In the genomic region with DNA sequence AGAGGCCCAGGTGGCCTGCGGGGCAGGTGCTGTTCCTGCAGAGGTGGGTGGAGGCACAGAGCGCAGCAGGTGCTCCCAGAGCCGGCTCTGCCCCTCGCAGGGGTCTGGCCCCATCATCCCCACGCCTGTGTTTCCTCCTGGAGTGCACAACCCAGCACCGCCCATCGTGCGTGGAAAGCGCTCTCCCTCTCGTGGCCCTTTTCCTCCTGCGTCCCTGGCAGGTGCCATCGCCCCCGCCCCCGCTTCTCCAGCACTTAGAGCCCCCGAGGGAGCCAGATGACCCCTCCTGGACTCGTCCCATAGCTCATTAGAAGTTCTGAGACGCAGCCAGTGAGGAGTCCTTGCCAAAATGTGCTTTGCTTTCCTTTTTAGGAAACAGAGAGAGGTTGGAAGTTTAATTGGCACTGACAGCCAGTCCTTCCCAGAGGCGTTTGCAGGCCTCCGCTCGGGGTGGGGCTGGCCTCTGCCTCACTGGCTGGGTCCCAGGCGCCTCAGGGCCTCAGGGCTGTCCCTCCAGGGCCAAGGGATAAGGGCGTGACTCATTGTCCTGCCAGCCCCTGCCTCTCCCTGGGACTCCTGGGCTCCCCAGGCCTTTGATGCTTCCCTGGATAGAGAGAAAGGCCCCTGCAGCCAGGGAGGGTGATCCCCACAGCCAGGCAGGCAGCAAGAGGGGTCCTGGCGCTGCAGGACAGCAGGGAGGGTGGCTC, we compare ENCODE assay signal across 10 cellular contexts. TPM values are rescaled to one million over a fixed set of nuclear protein-coding genes. Genes with fewer than 3 reads are reported as not detected.
DNase-seq lines count a peak whose midpoint lies in the region; ATAC-seq lines count a peak whose summit lies in the region.
"Had no signal": no experiment of that assay in that cellular context is flagged by ENCODE, and none has a peak within 500 bp of the region (broad histone marks: within the 10 kb centered on the region; RNA-seq: fewer than 3 reads in every experiment).

No MANE protein-coding gene starts in this region.

- DNase-seq in NCI-H2107 (lab: John Stamatoyannopoulos, UW) (peak; percentile 8), NCI-H2107 treated with DMSO at 0.1 percent for 48 hours (lab: John Stamatoyannopoulos, UW; ENCODE audit: unreplicated experiment) (no peak), fibroblast of gingiva (ENCODE audit: low read depth) (peak; percentile 89), aorta (peak; percentile 93 to 96), NCI-H748 treated with DMSO at 0.1 percent for 48 hours (lab: John Stamatoyannopoulos, UW) (no peak)
- no peak for DNase-seq in activated CD4-positive, CD25-positive, alpha-beta regulatory T cell treated with anti-CD3 and anti-CD28 coated beads, Interleukin-2, amount 50 U/mL, for 72 hours

- H3K27me3 ChIP-seq in mucosa of rectum (ENCODE audit: control insufficient read depth in 2 of 2, insufficient read depth in 2 of 2, low read length in 2 of 2), result no peaks in the 10 kb centered on the region
- H3K27me3 ChIP-seq in aorta (ENCODE audit: control insufficient read depth in 1 of 2, insufficient read depth in 2 of 2, low read length in 1 of 2), result no peaks in the 10 kb centered on the region

- H3K9ac ChIP-seq in mucosa of rectum (ENCODE audit: low read depth in 1 of 2, low read length in 2 of 2), result no peak overlapping the region

- H3K9me3 ChIP-seq in mucosa of rectum (ENCODE audit: control insufficient read depth in 2 of 2, low read length in 2 of 2) (no peaks in the 10 kb centered on the region), aorta (ENCODE audit: control insufficient read depth, low read length) (no peaks in the 10 kb centered on the region)
- H3K9me3 ChIP-seq: A549 had no signal

- peaks cover 3 to 14% of the 10 kb centered on the region in 2 donors for H3K4me1 ChIP-seq in mucosa of rectum (ENCODE audit: control insufficient read depth in 2 of 2, insufficient read depth in 2 of 2, low read length in 2 of 2)
- H3K4me1 ChIP-seq in aorta (ENCODE audit: control insufficient read depth in 1 of 2, insufficient read depth in 2 of 2, low read length in 2 of 2), result no peaks in the 10 kb centered on the region
- H3K4me1 ChIP-seq: A549 had no signal

- H3K36me3 ChIP-seq in mucosa of rectum (ENCODE audit: control insufficient read depth in 2 of 2, insufficient read depth in 2 of 2, low read length in 2 of 2) (peaks cover 0 to 10% of the 10 kb centered on the region in 2 donors), aorta (ENCODE audit: control insufficient read depth in 1 of 2, insufficient read depth in 2 of 2, low read length in 1 of 2) (no peaks in the 10 kb centered on the region)

- no peak overlapping the region for H3K4me3 ChIP-seq in mucosa of rectum (ENCODE audit: low read length in 2 of 2)
- no peak overlapping the region for H3K4me3 ChIP-seq in aorta (ENCODE audit: low read length in 2 of 2)
- H3K4me3 ChIP-seq: A549, PC-9 had no signal

- 4 to 13% methylated on average over 19 to 23 of the region's 23 CpGs for WGBS in aorta, 2 donors

- H3K27ac ChIP-seq in mucosa of rectum (ENCODE audit: low read depth in 2 of 2, low read length in 2 of 2) (peak overlapping the region; percentile 72 to 77), aorta (ENCODE audit: low read depth in 1 of 2, low read length in 2 of 2) (peak overlapping the region in 1 of 2 donors; percentile 97)
- H3K27ac ChIP-seq: A549, PC-9 had no signal

- intact Hi-C loops in aorta (cut with DNase I), result no loop called here

- ATAC-seq in aorta (ENCODE audit: low FRiP score) (peak; percentile 90), HG02571 (IDR thresholded peaks at IDR 0.05; ENCODE audit: unreplicated experiment) (no peak)

RNA-seq across cellular contexts. Expression of a gene that starts 32.2 kb away (rescaled TPM):
- 10 to 100 TPM; 22.9 to 30.9 TPM for total RNA-seq in aorta
- polyA plus RNA-seq in aorta, result 10 to 100 TPM; 15.9 to 30.8 TPM

Comparison
In these comparisons a context has a peak if more than half of its experiments do, and no peak if none do; other contexts are left out.
1. DNase-seq: peak in NCI-H2107 (single experiment), fibroblast of gingiva (single experiment) and aorta (2 of 2); none in NCI-H2107 treated with DMSO at 0.1 percent for 48 hours (single experiment), NCI-H748 treated with DMSO at 0.1 percent for 48 hours (single experiment) and activated CD4-positive, CD25-positive, alpha-beta regulatory T cell treated with anti-CD3 and anti-CD28 coated beads, Interleukin-2, amount 50 U/mL, for 72 hours (single experiment).